Comparison of ENCODE assay signal across 13 cellular contexts in genomic region chr9:116741106-116741740, GRCh38. TPM values are rescaled to one million over a fixed set of nuclear protein-coding genes. Genes with fewer than 3 reads are reported as not detected.
DNase-seq lines count a peak whose midpoint lies in the region; ATAC-seq lines count a peak whose summit lies in the region.
"Had no signal": no experiment of that assay in that cellular context is flagged by ENCODE, and none has a peak within 500 bp of the region (broad histone marks: within the 10 kb centered on the region; RNA-seq: fewer than 3 reads in every experiment).

No MANE protein-coding gene starts in this region.

- H3K36me3 Mint-ChIP-seq in activated naive CD8-positive, alpha-beta T cell treated with anti-CD3 and anti-CD28 coated beads, Interleukin-2, amount 50 U/mL, for 24 hours (ENCODE audit: low read depth) = no peaks in the 10 kb centered on the region
- H3K36me3 Mint-ChIP-seq in activated naive CD8-positive, alpha-beta T cell treated with anti-CD3 and anti-CD28 coated beads for 36 hours = no peaks in the 10 kb centered on the region
- H3K36me3 Mint-ChIP-seq: CD4-positive, CD25-positive, alpha-beta regulatory T cell; IgD-negative memory B cell had no signal

- H3K27ac Mint-ChIP-seq in activated naive CD8-positive, alpha-beta T cell treated with anti-CD3 and anti-CD28 coated beads, Interleukin-2, amount 50 U/mL, for 24 hours = no peak overlapping the region
- H3K27ac Mint-ChIP-seq in activated naive CD8-positive, alpha-beta T cell treated with anti-CD3 and anti-CD28 coated beads for 36 hours = no peak overlapping the region
- H3K27ac Mint-ChIP-seq: CD4-positive, CD25-positive, alpha-beta regulatory T cell; IgD-negative memory B cell had no signal

- DNase-seq in activated naive CD8-positive, alpha-beta T cell treated with anti-CD3 and anti-CD28 coated beads, Interleukin-2, amount 50 U/mL, for 24 hours = no peak
- DNase-seq in activated naive CD8-positive, alpha-beta T cell treated with anti-CD3 and anti-CD28 coated beads for 36 hours = no peak
- peak; percentile 42 for DNase-seq in cerebellum (ENCODE audit: low spot score)
- DNase-seq in iPS-NIHi11 (ENCODE audit: low spot score) = peak; percentile 34
- DNase-seq in AG08396 (ENCODE audit: low spot score) = no peak
- no peak for DNase-seq in Right ventricle myocardium inferior (ENCODE audit: missing footprints)
- DNase-seq: AML-193; CD4-positive, CD25-positive, alpha-beta regulatory T cell; DMS53; KG1 had no signal

- intact Hi-C loops in Right ventricle myocardium inferior (cut with DNase I) = no loop called here

- no peaks in the 10 kb centered on the region for H3K9me3 Mint-ChIP-seq in activated naive CD8-positive, alpha-beta T cell treated with anti-CD3 and anti-CD28 coated beads, Interleukin-2, amount 50 U/mL, for 24 hours
- H3K9me3 Mint-ChIP-seq in activated naive CD8-positive, alpha-beta T cell treated with anti-CD3 and anti-CD28 coated beads for 36 hours = no peaks in the 10 kb centered on the region
- H3K9me3 Mint-ChIP-seq: CD4-positive, CD25-positive, alpha-beta regulatory T cell had no signal

- H3K4me1 Mint-ChIP-seq in activated naive CD8-positive, alpha-beta T cell treated with anti-CD3 and anti-CD28 coated beads, Interleukin-2, amount 50 U/mL, for 24 hours = no peaks in the 10 kb centered on the region
- H3K4me1 Mint-ChIP-seq in activated naive CD8-positive, alpha-beta T cell treated with anti-CD3 and anti-CD28 coated beads for 36 hours = no peaks in the 10 kb centered on the region

- H3K4me3 Mint-ChIP-seq in activated naive CD8-positive, alpha-beta T cell treated with anti-CD3 and anti-CD28 coated beads, Interleukin-2, amount 50 U/mL, for 24 hours = no peak overlapping the region
- H3K4me3 Mint-ChIP-seq in activated naive CD8-positive, alpha-beta T cell treated with anti-CD3 and anti-CD28 coated beads for 36 hours = no peak overlapping the region
- H3K4me3 Mint-ChIP-seq: CD4-positive, CD25-positive, alpha-beta regulatory T cell; IgD-negative memory B cell had no signal

- peak; percentile 17 for ATAC-seq in activated naive CD8-positive, alpha-beta T cell treated with anti-CD3 and anti-CD28 coated beads, Interleukin-2, amount 50 U/mL, for 24 hours
- ATAC-seq in GM19452 (IDR thresholded peaks at IDR 0.05; ENCODE audit: unreplicated experiment) = no peak
- no peak for ATAC-seq in GM21423 (IDR thresholded peaks at IDR 0.05; ENCODE audit: unreplicated experiment)
- ATAC-seq in Right ventricle myocardium inferior = no peak

- peaks cover 6% of the 10 kb centered on the region for H3K27me3 Mint-ChIP-seq in activated naive CD8-positive, alpha-beta T cell treated with anti-CD3 and anti-CD28 coated beads, Interleukin-2, amount 50 U/mL, for 24 hours
- peaks cover 6% of the 10 kb centered on the region for H3K27me3 Mint-ChIP-seq in activated naive CD8-positive, alpha-beta T cell treated with anti-CD3 and anti-CD28 coated beads for 36 hours
- H3K27me3 Mint-ChIP-seq: IgD-negative memory B cell had no signal

RNA-seq across cellular contexts. Expression of gene TRIM32, which starts 54.1 kb away (rescaled TPM):
- 10 to 100 TPM; 11.1 to 13.7 TPM for total RNA-seq in activated naive CD8-positive, alpha-beta T cell treated with anti-CD3 and anti-CD28 coated beads for 36 hours
- 13.3 TPM for total RNA-seq in cerebellum
- 15.6 TPM for total RNA-seq in Right ventricle myocardium inferior

Comparison
In these comparisons a context has a peak if more than half of its experiments do, and no peak if none do; other contexts are left out.
1. DNase-seq: peak in cerebellum (single experiment) and iPS-NIHi11 (single experiment); none in activated naive CD8-positive, alpha-beta T cell treated with anti-CD3 and anti-CD28 coated beads, Interleukin-2, amount 50 U/mL, for 24 hours (single experiment), activated naive CD8-positive, alpha-beta T cell treated with anti-CD3 and anti-CD28 coated beads for 36 hours (single experiment), AG08396 (single experiment) and Right ventricle myocardium inferior (single experiment).